ENCODE assay signal across 8 cellular contexts in the genomic region with DNA sequence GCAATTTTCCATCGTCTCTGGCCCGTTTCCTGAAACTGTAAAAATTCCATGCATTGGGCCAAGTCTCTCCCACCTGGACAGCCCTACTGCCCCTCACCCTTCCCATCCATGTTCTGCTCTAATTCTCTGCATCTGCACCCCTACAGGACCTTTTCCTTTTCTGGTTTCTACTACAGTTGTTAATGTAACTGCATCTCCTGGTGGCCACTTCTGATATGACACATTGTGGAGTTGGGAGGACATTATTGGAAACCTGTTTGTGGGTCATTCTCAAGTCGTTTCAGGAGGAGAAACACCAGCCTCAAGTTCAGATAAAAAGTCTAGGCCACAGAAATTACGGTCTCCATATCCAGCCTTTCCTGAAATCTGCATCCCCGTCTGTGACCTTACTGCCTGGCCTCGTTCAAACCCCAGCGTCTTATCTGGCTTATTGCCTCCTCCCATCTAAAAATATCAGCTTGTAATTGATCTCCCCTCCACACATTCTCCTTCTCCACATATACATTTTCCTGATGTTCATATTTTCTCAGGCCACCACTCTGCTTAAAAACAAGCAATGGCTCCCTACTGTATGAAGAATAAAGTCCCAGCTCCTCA.
DNase-seq lines count a peak whose midpoint lies in the region; ATAC-seq and TF ChIP-seq lines count a peak whose summit lies in the region.

No MANE protein-coding gene starts in this region.

- peak; percentile 74 for TF ChIP-seq CTCF in nephron progenitor cell (IDR thresholded peaks at IDR 0.05)

- H3K4me1 Mint-ChIP-seq in nephron progenitor cell, result no peaks in the 10 kb centered on the region
- H3K4me1 Mint-ChIP-seq in activated naive CD8-positive, alpha-beta T cell treated with anti-CD3 and anti-CD28 coated beads, Interleukin-2, amount 50 U/mL, for 24 hours, result no peaks in the 10 kb centered on the region

- no peak overlapping the region for H3K4me3 Mint-ChIP-seq in nephron progenitor cell
- no peak overlapping the region for H3K4me3 Mint-ChIP-seq in activated naive CD8-positive, alpha-beta T cell treated with anti-CD3 and anti-CD28 coated beads, Interleukin-2, amount 50 U/mL, for 24 hours

- no peak for TF ChIP-seq POLR2A in erythroblast (IDR thresholded peaks at IDR 0.05; ENCODE audit: low read length)

- peak; percentile 29 for DNase-seq in activated CD8-positive, alpha-beta memory T cell treated with anti-CD3 and anti-CD28 coated beads, Interleukin-2, amount 50 U/mL, for 4 hours
- DNase-seq in activated CD8-positive, alpha-beta memory T cell treated with anti-CD3 and anti-CD28 coated beads for 24 hours, result no peak
- peak; percentile 23 for DNase-seq in HK-2 (ENCODE audit: unreplicated experiment)
- peak; percentile 23 for DNase-seq in T1000 (lab: John Stamatoyannopoulos, UW)
- peak; percentile 39 to 64 for DNase-seq in erythroblast (lab: John Stamatoyannopoulos, UW)
- DNase-seq in nephron progenitor cell, result peak; percentile 51
- DNase-seq in hippocampal formation (lab: John Stamatoyannopoulos, UW), result no peak
- no peak for DNase-seq in activated naive CD8-positive, alpha-beta T cell treated with anti-CD3 and anti-CD28 coated beads, Interleukin-2, amount 50 U/mL, for 24 hours

- H3K27ac Mint-ChIP-seq in nephron progenitor cell, result no peak overlapping the region
- H3K27ac Mint-ChIP-seq in activated naive CD8-positive, alpha-beta T cell treated with anti-CD3 and anti-CD28 coated beads, Interleukin-2, amount 50 U/mL, for 24 hours, result no peak overlapping the region

- ATAC-seq in activated naive CD8-positive, alpha-beta T cell treated with anti-CD3 and anti-CD28 coated beads, Interleukin-2, amount 50 U/mL, for 24 hours, result no peak

- no peaks in the 10 kb centered on the region for H3K27me3 Mint-ChIP-seq in nephron progenitor cell (ENCODE audit: low read depth, poor library complexity)
- peaks cover 5% of the 10 kb centered on the region for H3K27me3 Mint-ChIP-seq in activated naive CD8-positive, alpha-beta T cell treated with anti-CD3 and anti-CD28 coated beads, Interleukin-2, amount 50 U/mL, for 24 hours

- no peaks in the 10 kb centered on the region for H3K36me3 Mint-ChIP-seq in nephron progenitor cell (ENCODE audit: low read depth)
- H3K36me3 Mint-ChIP-seq in activated naive CD8-positive, alpha-beta T cell treated with anti-CD3 and anti-CD28 coated beads, Interleukin-2, amount 50 U/mL, for 24 hours (ENCODE audit: low read depth), result no peaks in the 10 kb centered on the region

- H3K9me3 Mint-ChIP-seq in nephron progenitor cell, result peaks cover 14% of the 10 kb centered on the region
- no peaks in the 10 kb centered on the region for H3K9me3 Mint-ChIP-seq in activated naive CD8-positive, alpha-beta T cell treated with anti-CD3 and anti-CD28 coated beads, Interleukin-2, amount 50 U/mL, for 24 hours

Comparison
In these comparisons a context has a peak if more than half of its experiments do, and no peak if none do; other contexts are left out.
1. DNase-seq: peak in activated CD8-positive, alpha-beta memory T cell treated with anti-CD3 and anti-CD28 coated beads, Interleukin-2, amount 50 U/mL, for 4 hours (single experiment), HK-2 (single experiment), T1000 (single experiment), erythroblast (2 of 2) and nephron progenitor cell (single experiment); none in activated CD8-positive, alpha-beta memory T cell treated with anti-CD3 and anti-CD28 coated beads for 24 hours (single experiment), hippocampal formation (0 of 2) and activated naive CD8-positive, alpha-beta T cell treated with anti-CD3 and anti-CD28 coated beads, Interleukin-2, amount 50 U/mL, for 24 hours (single experiment).